ENCODE assay signal across 11 cellular contexts in the genomic region with DNA sequence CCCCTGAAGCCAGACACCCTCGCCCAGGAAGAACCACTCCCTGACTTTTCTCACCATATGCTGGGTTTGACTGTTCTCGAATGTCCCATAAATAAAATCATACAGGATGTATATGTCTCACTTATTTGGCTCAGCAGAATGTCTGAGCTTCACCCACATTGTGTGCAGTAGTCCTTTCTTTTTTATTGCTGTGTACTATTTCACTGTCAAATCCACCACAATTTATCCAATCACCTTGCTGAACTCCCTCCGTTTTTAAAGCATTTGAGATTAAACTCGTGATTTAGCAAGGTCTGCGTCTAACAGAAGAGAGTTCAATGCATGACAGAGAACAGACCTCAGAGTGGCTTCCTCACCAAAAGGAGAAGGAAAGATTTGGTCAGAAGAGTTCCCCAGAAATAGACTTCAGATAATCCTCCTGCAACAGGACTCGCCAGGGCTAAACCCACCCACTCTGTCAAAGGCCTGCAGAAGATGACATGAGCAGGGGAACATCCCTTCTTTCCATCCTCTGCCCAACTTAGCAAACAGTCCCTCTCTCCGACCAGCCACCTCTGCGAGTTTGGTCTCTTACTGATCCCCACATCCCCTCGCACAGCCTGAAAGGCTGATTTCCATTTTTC. TPM values are rescaled to one million over a fixed set of nuclear protein-coding genes. Genes with fewer than 3 reads are reported as not detected.
DNase-seq lines count a peak whose midpoint lies in the region; ATAC-seq and TF ChIP-seq lines count a peak whose summit lies in the region.
"Had no signal": no experiment of that assay in that cellular context is flagged by ENCODE, and none has a peak within 500 bp of the region (broad histone marks: within the 10 kb centered on the region; RNA-seq: fewer than 3 reads in every experiment).

No MANE protein-coding gene starts in this region.

- TF ChIP-seq CTCF in neural progenitor cell (IDR thresholded peaks at IDR 0.05), result no peak

- H2AFZ ChIP-seq in neural progenitor cell (replicated peaks), result no peak overlapping the region

- H3K27ac Mint-ChIP-seq in activated naive CD8-positive, alpha-beta T cell treated with anti-CD3 and anti-CD28 coated beads, Interleukin-2, amount 50 U/mL, for 24 hours, result peak overlapping the region; percentile 97
- peak overlapping the region; percentile 69 for H3K27ac Mint-ChIP-seq in neural progenitor cell
- H3K27ac Mint-ChIP-seq: nephron had no signal

- peak; percentile 61 for DNase-seq in activated CD4-positive, alpha-beta T cell treated with anti-CD3 and anti-CD28 coated beads for 48 hours
- DNase-seq in activated CD4-positive, alpha-beta T cell treated with anti-CD3 and anti-CD28 coated beads, Interleukin-2, amount 50 U/mL, for 4 hours, result no peak
- peak; percentile 24 for DNase-seq in NOMO-1 treated with dmso at 0.1 percent for 144 hours (lab: John Stamatoyannopoulos, UW; ENCODE audit: unreplicated experiment)
- DNase-seq in activated naive CD8-positive, alpha-beta T cell treated with anti-CD3 and anti-CD28 coated beads, Interleukin-2, amount 50 U/mL, for 24 hours, result peak; percentile 51
- DNase-seq in neural progenitor cell (ENCODE audit: low spot score), result no peak
- no peak for DNase-seq in NCI-H1092 (lab: John Stamatoyannopoulos, UW)
- no peak for DNase-seq in NCI-H1436 treated with DMSO at 0.1 percent for 48 hours (lab: John Stamatoyannopoulos, UW)
- no peak for DNase-seq in NCI-H748 treated with DMSO at 0.1 percent for 48 hours (lab: John Stamatoyannopoulos, UW)
- DNase-seq: NCI-H774 had no signal

- H3K27ac ChIP-seq in neural progenitor cell, result no peak overlapping the region
- H3K27ac ChIP-seq: KMS-11 had no signal

- H3F3A ChIP-seq in neural progenitor cell (ENCODE audit: low read depth), result no peaks in the 10 kb centered on the region

- H3K4me1 Mint-ChIP-seq in activated naive CD8-positive, alpha-beta T cell treated with anti-CD3 and anti-CD28 coated beads, Interleukin-2, amount 50 U/mL, for 24 hours, result peaks cover 99% of the 10 kb centered on the region
- H3K4me1 Mint-ChIP-seq in neural progenitor cell, result peaks cover 53% of the 10 kb centered on the region

- H3K9me3 ChIP-seq in neural progenitor cell (ENCODE audit: low read depth), result no peaks in the 10 kb centered on the region

- H4K20me1 ChIP-seq in neural progenitor cell (ENCODE audit: low read depth), result no peaks in the 10 kb centered on the region

- H3K4me3 Mint-ChIP-seq in activated naive CD8-positive, alpha-beta T cell treated with anti-CD3 and anti-CD28 coated beads, Interleukin-2, amount 50 U/mL, for 24 hours, result peak overlapping the region; percentile 51
- H3K4me3 Mint-ChIP-seq in neural progenitor cell, result peak overlapping the region; percentile 54
- H3K4me3 Mint-ChIP-seq: nephron had no signal

- no peaks in the 10 kb centered on the region for H3K79me2 ChIP-seq in neural progenitor cell (ENCODE audit: low read depth)

- no peaks in the 10 kb centered on the region for H3K4me1 ChIP-seq in neural progenitor cell

- peaks cover 17% of the 10 kb centered on the region for H3K27me3 ChIP-seq in neural progenitor cell

- no peak overlapping the region for H3K4me2 ChIP-seq in neural progenitor cell
- H3K4me2 ChIP-seq: KMS-11 had no signal

- no peaks in the 10 kb centered on the region for H3K27me3 Mint-ChIP-seq in activated naive CD8-positive, alpha-beta T cell treated with anti-CD3 and anti-CD28 coated beads, Interleukin-2, amount 50 U/mL, for 24 hours
- peaks cover 19% of the 10 kb centered on the region for H3K27me3 Mint-ChIP-seq in neural progenitor cell (ENCODE audit: insufficient read depth, low read depth)

- H3K9me3 Mint-ChIP-seq in activated naive CD8-positive, alpha-beta T cell treated with anti-CD3 and anti-CD28 coated beads, Interleukin-2, amount 50 U/mL, for 24 hours, result no peaks in the 10 kb centered on the region
- peaks cover 2% of the 10 kb centered on the region for H3K9me3 Mint-ChIP-seq in neural progenitor cell

- ATAC-seq in activated naive CD8-positive, alpha-beta T cell treated with anti-CD3 and anti-CD28 coated beads, Interleukin-2, amount 50 U/mL, for 24 hours, result peak; percentile 58

- H3K36me3 Mint-ChIP-seq in activated naive CD8-positive, alpha-beta T cell treated with anti-CD3 and anti-CD28 coated beads, Interleukin-2, amount 50 U/mL, for 24 hours (ENCODE audit: low read depth), result peaks cover 40% of the 10 kb centered on the region
- no peaks in the 10 kb centered on the region for H3K36me3 Mint-ChIP-seq in neural progenitor cell

- no peak overlapping the region for H3K4me3 ChIP-seq in neural progenitor cell

- no peak overlapping the region for H3K9ac ChIP-seq in neural progenitor cell
- H3K9ac ChIP-seq: KMS-11 had no signal

- no peaks in the 10 kb centered on the region for H3K36me3 ChIP-seq in neural progenitor cell

RNA-seq across cellular contexts. Expression of a gene that starts 7.6 kb away (rescaled TPM):
- 0.19 and 0.25 TPM in 2 replicates for total RNA-seq in neural progenitor cell (ENCODE audit: low replicate concordance)

Comparison
In these comparisons a context has a peak if more than half of its experiments do, and no peak if none do; other contexts are left out.
1. DNase-seq: peak in activated CD4-positive, alpha-beta T cell treated with anti-CD3 and anti-CD28 coated beads for 48 hours (single experiment), NOMO-1 treated with dmso at 0.1 percent for 144 hours (single experiment) and activated naive CD8-positive, alpha-beta T cell treated with anti-CD3 and anti-CD28 coated beads, Interleukin-2, amount 50 U/mL, for 24 hours (single experiment); none in activated CD4-positive, alpha-beta T cell treated with anti-CD3 and anti-CD28 coated beads, Interleukin-2, amount 50 U/mL, for 4 hours (0 of 2), neural progenitor cell (single experiment), NCI-H1092 (single experiment), NCI-H1436 treated with DMSO at 0.1 percent for 48 hours (single experiment) and NCI-H748 treated with DMSO at 0.1 percent for 48 hours (single experiment).